In the genomic region with DNA sequence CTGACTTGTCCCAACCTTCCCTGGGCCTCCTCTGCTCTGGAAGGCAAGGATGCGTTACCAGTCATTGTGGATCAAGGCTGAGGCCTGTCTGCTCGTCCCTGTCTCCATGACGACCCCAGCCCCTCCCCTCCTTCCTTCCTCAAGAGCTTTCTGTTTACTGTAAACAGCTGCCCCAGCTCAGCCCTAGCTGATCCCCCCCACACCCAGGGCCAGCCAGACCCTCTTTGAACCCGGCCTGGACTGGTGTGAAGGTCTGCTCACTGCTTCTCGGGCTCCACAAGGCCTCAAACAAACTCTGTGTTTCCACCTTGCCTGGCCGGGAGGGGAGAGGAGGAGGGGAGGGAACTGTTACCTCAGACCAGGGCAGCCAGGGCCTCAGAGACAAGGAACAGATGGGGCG, we compare ENCODE assay signal across 17 cellular contexts. TPM values are rescaled to one million over a fixed set of nuclear protein-coding genes. Genes with fewer than 3 reads are reported as not detected.
DNase-seq lines count a peak whose midpoint lies in the region; ATAC-seq, FAIRE-seq and TF ChIP-seq lines count a peak whose summit lies in the region.
"Had no signal": no experiment of that assay in that cellular context is flagged by ENCODE, and none has a peak within 500 bp of the region (broad histone marks: within the 10 kb centered on the region; RNA-seq: fewer than 3 reads in every experiment).

No MANE protein-coding gene starts in this region.

- peak overlapping the region; percentile 14 for H3K27ac Mint-ChIP-seq in activated naive CD4-positive, alpha-beta T cell treated with anti-CD3 and anti-CD28 coated beads, Interleukin-2, amount 50 U/mL, for 24 hours
- no peak overlapping the region for H3K27ac Mint-ChIP-seq in activated naive CD4-positive, alpha-beta T cell treated with anti-CD3 and anti-CD28 coated beads, Interleukin-2, amount 10 ng/mL, durations not matched to agents 7 days and 5 days
- H3K27ac Mint-ChIP-seq: activated naive CD8-positive, alpha-beta T cell treated with anti-CD3 and anti-CD28 coated beads, Interleukin-2, amount 50 U/mL, for 24 hours had no signal

- CTCF ChIA-PET in activated naive CD4-positive, alpha-beta T cell treated with anti-CD3 and anti-CD28 coated beads, Interleukin-2, amount 10 ng/mL, durations not matched to agents 7 days and 5 days (lab: Charles Lee) = interaction anchor here (1.0 to 1.7 kb wide), 3 partner anchors 8 to 31 kb away, joined by 3 to 8 read pairs (median 4); a partner anchor contains a TSS
- CTCF ChIA-PET in HepG2 (lab: Yijun Ruan, JAX; ENCODE audit: low intra/inter-chr PET ratio, low total read pairs) = no interaction called here

- no peak for DNase-seq in activated naive CD4-positive, alpha-beta T cell treated with anti-CD3 and anti-CD28 coated beads, Interleukin-2, amount 10 ng/mL, durations not matched to agents 7 days and 5 days
- no peak for DNase-seq in HepG2 (ENCODE audit: low spot score)
- DNase-seq in vagina (ENCODE audit: extremely low spot score in 2 of 2) = no peak
- no peak for DNase-seq in H54 (ENCODE audit: insufficient read length, low spot score)
- DNase-seq in NCI-H146 (lab: John Stamatoyannopoulos, UW) = no peak
- DNase-seq: activated naive CD8-positive, alpha-beta T cell treated with anti-CD3 and anti-CD28 coated beads, Interleukin-2, amount 50 U/mL, for 24 hours; AML-193; head of caudate nucleus; left lung; MG63; stimulated activated CD4-positive, alpha-beta T cell treated with anti-CD3 and anti-CD28 coated beads, Interleukin-4, amount 100 ng/mL, for 24 hours; uterus had no signal

- no peak for TF ChIP-seq EP300 in HepG2 (IDR thresholded peaks at IDR 0.05; ENCODE audit: low read depth in 2 of 2, low read length in 2 of 2)
- no peak for TF ChIP-seq EP300 in HepG2 (CRISPR knock-in tag; IDR thresholded peaks at IDR 0.05; ENCODE audit: borderline replicate concordance)

- no peak overlapping the region for H3K27ac ChIP-seq in OCI-LY3 (ENCODE audit: low read length)
- no peak overlapping the region for H3K27ac ChIP-seq in HepG2 (ENCODE audit: extremely low read length, insufficient read depth, low read length)
- peak overlapping the region; percentile 2 for H3K27ac ChIP-seq in vagina
- H3K27ac ChIP-seq: uterus had no signal

- no peak overlapping the region for H3K4me3 Mint-ChIP-seq in activated naive CD4-positive, alpha-beta T cell treated with anti-CD3 and anti-CD28 coated beads, Interleukin-2, amount 50 U/mL, for 24 hours
- no peak overlapping the region for H3K4me3 Mint-ChIP-seq in activated naive CD4-positive, alpha-beta T cell treated with anti-CD3 and anti-CD28 coated beads, Interleukin-2, amount 10 ng/mL, durations not matched to agents 7 days and 5 days
- H3K4me3 Mint-ChIP-seq: activated naive CD8-positive, alpha-beta T cell treated with anti-CD3 and anti-CD28 coated beads, Interleukin-2, amount 50 U/mL, for 24 hours had no signal

- POLR2A ChIA-PET in HepG2 (lab: Yijun Ruan, JAX) = interaction anchor here (1.0 to 1.4 kb wide), 2 partner anchors 17 to 18 kb away, joined by 4 read pairs; a partner anchor contains a TSS

- in situ Hi-C loops in HepG2 (cut with HindIII; ENCODE audit: extremely low pct_ligation_motif_present, low pct_unique_long_range_greater_than_20kb) = no loop called here

- H3K79me2 ChIP-seq in OCI-LY3 (ENCODE audit: low read length) (no peaks in the 10 kb centered on the region), HepG2 (ENCODE audit: insufficient read depth, low read length) (no peaks in the 10 kb centered on the region)

- 2% methylated on average over 6 of the region's 7 CpGs for WGBS in HepG2 (ENCODE audit: low lambda C conversion rate)

- peaks cover 37% of the 10 kb centered on the region for H3K4me1 ChIP-seq in OCI-LY3 (ENCODE audit: low read length)
- peaks cover 75% of the 10 kb centered on the region for H3K4me1 ChIP-seq in HepG2 (ENCODE audit: insufficient read depth, low read length)
- peaks cover 26% of the 10 kb centered on the region for H3K4me1 ChIP-seq in vagina
- H3K4me1 ChIP-seq: uterus had no signal

- no peaks in the 10 kb centered on the region for H3K36me3 Mint-ChIP-seq in activated naive CD4-positive, alpha-beta T cell treated with anti-CD3 and anti-CD28 coated beads, Interleukin-2, amount 50 U/mL, for 24 hours
- no peaks in the 10 kb centered on the region for H3K36me3 Mint-ChIP-seq in activated naive CD4-positive, alpha-beta T cell treated with anti-CD3 and anti-CD28 coated beads, Interleukin-2, amount 10 ng/mL, durations not matched to agents 7 days and 5 days
- H3K36me3 Mint-ChIP-seq: naive thymus-derived CD8-positive, alpha-beta T cell had no signal

- no peaks in the 10 kb centered on the region for H3K27me3 ChIP-seq in OCI-LY3 (ENCODE audit: low read depth, low read length)
- peaks cover 0 to 4% of the 10 kb centered on the region in 2 experiments; a peak in 2 of 5 replicates for H3K27me3 ChIP-seq in HepG2 (ENCODE audit: control insufficient read depth in 1 of 2, insufficient read depth in 2 of 2, low read length in 2 of 2)
- no peaks in the 10 kb centered on the region for H3K27me3 ChIP-seq in vagina
- H3K27me3 ChIP-seq: left lung, MG63, uterus had no signal

- TF ChIP-seq POLR2A in HepG2 (IDR thresholded peaks at IDR 0.05; ENCODE audit: insufficient read depth in 1 of 2, low read depth in 2 of 2, low read length in 2 of 2) = no peak
- TF ChIP-seq POLR2A in vagina (IDR thresholded peaks at IDR 0.05) = no peak
- no peak for TF ChIP-seq POLR2A in H54 (IDR thresholded peaks at IDR 0.05; ENCODE audit: low read depth, low read length)

- no peaks in the 10 kb centered on the region for H3K9me3 ChIP-seq in OCI-LY3 (ENCODE audit: insufficient read depth, low read length)
- H3K9me3 ChIP-seq in HepG2 (ENCODE audit: low read length) = no peaks in the 10 kb centered on the region
- H3K9me3 ChIP-seq in vagina = no peaks in the 10 kb centered on the region
- H3K9me3 ChIP-seq: left lung, MG63, uterus had no signal

- H2AFZ ChIP-seq in OCI-LY3 (ENCODE audit: low read depth, low read length) = peak overlapping the region; percentile 5; the same call in 1 of the 2 replicates
- H2AFZ ChIP-seq in HepG2 (ENCODE audit: low read length) = no peak overlapping the region

- intact Hi-C loops in HepG2 (cut with micrococcal nuclease; ENCODE audit: unreplicated experiment) (loop anchor here (2.0 kb wide), 1 partner anchor 18 kb away; a partner anchor contains a TSS), vagina (cut with DNase I) (no loop called here)

- ATAC-seq in HepG2 (no peak), GM19467 (IDR thresholded peaks at IDR 0.05; ENCODE audit: unreplicated experiment) (no peak)
- ATAC-seq: activated naive CD8-positive, alpha-beta T cell treated with anti-CD3 and anti-CD28 coated beads, Interleukin-2, amount 50 U/mL, for 24 hours; left lung; naive thymus-derived CD8-positive, alpha-beta T cell; sciatic nerve had no signal

- no peak overlapping the region for H3K9ac ChIP-seq in OCI-LY3 (ENCODE audit: low read length)
- H3K9ac ChIP-seq in HepG2 (ENCODE audit: insufficient read depth, low read depth, low read length) = peak overlapping the region; percentile 24; the same call in 1 of the 2 replicates

- FAIRE-seq in HepG2 (lab: Jason Lieb, UNC) (no peak), H54 (lab: Jason Lieb, UNC) (no peak)

- H4K20me1 ChIP-seq in OCI-LY3 (ENCODE audit: insufficient read depth, low read length) (no peaks in the 10 kb centered on the region), HepG2 (ENCODE audit: insufficient read depth, low read length) (no peaks in the 10 kb centered on the region)

- no TSS peak for BruUV-seq in HepG2 (replicated peaks; lab: Mats Ljungman, UMichigan)

- H3K4me1 Mint-ChIP-seq in activated naive CD4-positive, alpha-beta T cell treated with anti-CD3 and anti-CD28 coated beads, Interleukin-2, amount 50 U/mL, for 24 hours = peaks cover 12% of the 10 kb centered on the region
- H3K4me1 Mint-ChIP-seq in activated naive CD4-positive, alpha-beta T cell treated with anti-CD3 and anti-CD28 coated beads, Interleukin-2, amount 10 ng/mL, durations not matched to agents 7 days and 5 days = peaks cover 22% of the 10 kb centered on the region

- TF ChIP-seq CTCF in OCI-LY3 (IDR thresholded peaks at IDR 0.05; ENCODE audit: low read depth, low read length) (no peak), HepG2 (CRISPR knock-in tag; IDR thresholded peaks at IDR 0.05) (no peak), vagina (IDR thresholded peaks at IDR 0.05) (no peak)

- H3K36me3 ChIP-seq in OCI-LY3 (replicated peaks; ENCODE audit: low read depth, low read length) (no peaks in the 10 kb centered on the region), HepG2 (replicated peaks in 1 of 2; ENCODE audit: control insufficient read depth in 1 of 2, insufficient read depth in 2 of 2, low read length in 2 of 2) (no peaks in the 10 kb centered on the region), vagina (no peaks in the 10 kb centered on the region)
- H3K36me3 ChIP-seq: left lung, MG63, uterus had no signal

- no peaks in the 10 kb centered on the region for H3K9me3 Mint-ChIP-seq in activated naive CD4-positive, alpha-beta T cell treated with anti-CD3 and anti-CD28 coated beads, Interleukin-2, amount 50 U/mL, for 24 hours
- H3K9me3 Mint-ChIP-seq in activated naive CD4-positive, alpha-beta T cell treated with anti-CD3 and anti-CD28 coated beads, Interleukin-2, amount 10 ng/mL, durations not matched to agents 7 days and 5 days = peaks cover 2% of the 10 kb centered on the region
- H3K9me3 Mint-ChIP-seq: activated naive CD8-positive, alpha-beta T cell treated with anti-CD3 and anti-CD28 coated beads, Interleukin-2, amount 50 U/mL, for 24 hours; naive thymus-derived CD8-positive, alpha-beta T cell had no signal

- no peak for TF ChIP-seq RAD21 in HepG2 (CRISPR knock-in tag; IDR thresholded peaks at IDR 0.05)

- H3K4me2 ChIP-seq in OCI-LY3 (ENCODE audit: low read length) (no peak overlapping the region), HepG2 (ENCODE audit: low read depth, low read length) (peak overlapping the region; percentile 84)

- H3K27me3 Mint-ChIP-seq in activated naive CD4-positive, alpha-beta T cell treated with anti-CD3 and anti-CD28 coated beads, Interleukin-2, amount 50 U/mL, for 24 hours = no peaks in the 10 kb centered on the region
- peaks cover 8% of the 10 kb centered on the region for H3K27me3 Mint-ChIP-seq in activated naive CD4-positive, alpha-beta T cell treated with anti-CD3 and anti-CD28 coated beads, Interleukin-2, amount 10 ng/mL, durations not matched to agents 7 days and 5 days
- H3K27me3 Mint-ChIP-seq: activated naive CD8-positive, alpha-beta T cell treated with anti-CD3 and anti-CD28 coated beads, Interleukin-2, amount 50 U/mL, for 24 hours; naive thymus-derived CD8-positive, alpha-beta T cell had no signal

- no peak overlapping the region for H3K4me3 ChIP-seq in OCI-LY3 (ENCODE audit: low read length)
- H3K4me3 ChIP-seq in HepG2 (replicated peaks in 1 of 3; ENCODE audit: insufficient read depth in 1 of 3, low read depth in 2 of 3, low read length in 3 of 3) = peak overlapping the region in 1 of 3 experiments; percentile 42; a peak in 1 of 6 replicates
- H3K4me3 ChIP-seq in vagina = no peak overlapping the region
- H3K4me3 ChIP-seq: left lung, MG63, uterus had no signal

RNA-seq across cellular contexts. Expression of a gene that starts 16.9 kb away (rescaled TPM):
- total RNA-seq in HepG2 (2016; rRNA removed; fragmentation: Illumina TruSeq; extraction: Trizol) (15.8 and 17.0 TPM in 2 replicates), vagina (21.4 TPM)
- total RNA-seq in HepG2 (2016; cell fraction: cytosol; rRNA removed; fragmentation: Illumina TruSeq; extraction: Trizol; ENCODE audit: low read depth) = 1.2 and 1.9 TPM in 2 replicates
- total RNA-seq in HepG2 (2016; cell fraction: insoluble cytoplasmic fraction; rRNA removed; fragmentation: Illumina TruSeq; extraction: Trizol) = 14.9 and 16.0 TPM in 2 replicates
- 3.9 and 4.3 TPM in 2 replicates for total RNA-seq in HepG2 (2016; cell fraction: membrane; rRNA removed; fragmentation: Illumina TruSeq; extraction: Trizol)
- total RNA-seq in HepG2 (2016; cell fraction: nucleus; rRNA removed; fragmentation: Illumina TruSeq; extraction: Trizol) = 9.9 and 11.2 TPM in 2 replicates
- 5.8 and 7.4 TPM in 2 replicates for polyA plus RNA-seq in HepG2 (2011; rRNA removed)
- 6.0 and 7.5 TPM in 2 replicates for polyA plus RNA-seq in HepG2 (2011; cell fraction: cytosol; rRNA removed)
- polyA plus RNA-seq in HepG2 (2011; cell fraction: nucleus; rRNA removed) = 9.2 and 9.4 TPM in 2 replicates
- polyA plus RNA-seq in HepG2 (2012) = 5.0 and 5.3 TPM in 2 replicates
- 0.57 and 0.62 TPM in 2 replicates for polyA plus RNA-seq in HepG2 (2016; cell fraction: cytosol; fragmentation: Illumina TruSeq; extraction: Trizol; ENCODE audit: low read depth)
- 9.1 and 10.3 TPM in 2 replicates for polyA plus RNA-seq in HepG2 (2016; cell fraction: insoluble cytoplasmic fraction; fragmentation: Illumina TruSeq; extraction: Trizol; ENCODE audit: low read depth)
- polyA plus RNA-seq in HepG2 (2016; cell fraction: membrane; fragmentation: Illumina TruSeq; extraction: Trizol; ENCODE audit: low read depth) = 1.1 and 1.8 TPM in 2 replicates
- polyA plus RNA-seq in HepG2 (2016; cell fraction: nucleus; fragmentation: Illumina TruSeq; extraction: Trizol; ENCODE audit: insufficient read depth, low read depth) = 13.2 and 13.9 TPM in 2 replicates
- polyA minus RNA-seq in HepG2 (2011; rRNA and poly(A)+ RNA removed; ENCODE audit: low replicate concordance) = 42.6 and 112 TPM in 2 replicates
- 11.8 and 12.4 TPM in 2 replicates for polyA minus RNA-seq in HepG2 (2011; cell fraction: cytosol; rRNA and poly(A)+ RNA removed)
- polyA minus RNA-seq in HepG2 (2011; cell fraction: nucleus; rRNA and poly(A)+ RNA removed) = 9.3 and 9.8 TPM in 2 replicates

RNA-seq across cellular contexts. Expression of a gene that starts 18.0 kb away (rescaled TPM):
- 0.13 and 0.20 TPM in 2 replicates for total RNA-seq in HepG2 (2016; rRNA removed; fragmentation: Illumina TruSeq; extraction: Trizol)
- 0.09 and 0.10 TPM in 2 replicates for total RNA-seq in HepG2 (2016; cell fraction: cytosol; rRNA removed; fragmentation: Illumina TruSeq; extraction: Trizol; ENCODE audit: low read depth)
- 0.07 and 0.19 TPM in 2 replicates for total RNA-seq in HepG2 (2016; cell fraction: insoluble cytoplasmic fraction; rRNA removed; fragmentation: Illumina TruSeq; extraction: Trizol)
- 0.03 and 0.15 TPM in 2 replicates for total RNA-seq in HepG2 (2016; cell fraction: membrane; rRNA removed; fragmentation: Illumina TruSeq; extraction: Trizol)
- total RNA-seq in HepG2 (2016; cell fraction: nucleus; rRNA removed; fragmentation: Illumina TruSeq; extraction: Trizol) = 0.19 TPM in 1 of 2 replicates, not detected in the other
- 0.25 and 0.27 TPM in 2 replicates for polyA plus RNA-seq in HepG2 (2011; rRNA removed)
- 0.13 and 0.24 TPM in 2 replicates for polyA plus RNA-seq in HepG2 (2011; cell fraction: cytosol; rRNA removed)
- polyA plus RNA-seq in HepG2 (2011; cell fraction: nucleus; rRNA removed) = 0.50 and 0.61 TPM in 2 replicates
- 0.13 and 0.43 TPM in 2 replicates for polyA plus RNA-seq in HepG2 (2012)
- polyA plus RNA-seq in HepG2 (2016; cell fraction: cytosol; fragmentation: Illumina TruSeq; extraction: Trizol; ENCODE audit: low read depth) = 0.07 TPM in 1 of 2 replicates, not detected in the other
- polyA plus RNA-seq in HepG2 (2016; cell fraction: insoluble cytoplasmic fraction; fragmentation: Illumina TruSeq; extraction: Trizol; ENCODE audit: low read depth) = 0.13 and 0.19 TPM in 2 replicates
- 0.06 and 0.08 TPM in 2 replicates for polyA plus RNA-seq in HepG2 (2016; cell fraction: membrane; fragmentation: Illumina TruSeq; extraction: Trizol; ENCODE audit: low read depth)
- polyA plus RNA-seq in HepG2 (2016; cell fraction: nucleus; fragmentation: Illumina TruSeq; extraction: Trizol; ENCODE audit: insufficient read depth, low read depth) = 0.34 and 0.39 TPM in 2 replicates
- 0.98 and 7.6 TPM in 2 replicates for polyA minus RNA-seq in HepG2 (2011; rRNA and poly(A)+ RNA removed; ENCODE audit: low replicate concordance)
- polyA minus RNA-seq in HepG2 (2011; cell fraction: cytosol; rRNA and poly(A)+ RNA removed) = 0.35 and 0.59 TPM in 2 replicates
- 0.12 and 0.26 TPM in 2 replicates for polyA minus RNA-seq in HepG2 (2011; cell fraction: nucleus; rRNA and poly(A)+ RNA removed)
- 20.9 TPM for total RNA-seq in vagina
- polyA plus RNA-seq: naive thymus-derived CD8-positive, alpha-beta T cell had no signal

RNA-seq across cellular contexts. Expression of a gene that starts 37.1 kb away (rescaled TPM):
- 0.15 and 0.18 TPM in 2 replicates for total RNA-seq in HepG2 (2016; rRNA removed; fragmentation: Illumina TruSeq; extraction: Trizol)
- total RNA-seq in HepG2 (2016; cell fraction: cytosol; rRNA removed; fragmentation: Illumina TruSeq; extraction: Trizol; ENCODE audit: low read depth) = not detected in 2 replicates
- total RNA-seq in HepG2 (2016; cell fraction: insoluble cytoplasmic fraction; rRNA removed; fragmentation: Illumina TruSeq; extraction: Trizol) = 0.15 TPM in 1 of 2 replicates, not detected in the other
- 0.09 and 0.10 TPM in 2 replicates for total RNA-seq in HepG2 (2016; cell fraction: membrane; rRNA removed; fragmentation: Illumina TruSeq; extraction: Trizol)
- not detected in 2 replicates for total RNA-seq in HepG2 (2016; cell fraction: nucleus; rRNA removed; fragmentation: Illumina TruSeq; extraction: Trizol)
- 0.07 and 0.17 TPM in 2 replicates for polyA plus RNA-seq in HepG2 (2011; rRNA removed)
- 0.08 and 0.09 TPM in 2 replicates for polyA plus RNA-seq in HepG2 (2011; cell fraction: cytosol; rRNA removed)
- polyA plus RNA-seq in HepG2 (2011; cell fraction: nucleus; rRNA removed) = not detected in 2 replicates
- polyA plus RNA-seq in HepG2 (2012) = not detected in 2 replicates
- polyA plus RNA-seq in HepG2 (2016; cell fraction: cytosol; fragmentation: Illumina TruSeq; extraction: Trizol; ENCODE audit: low read depth) = 0.07 TPM in 1 of 2 replicates, not detected in the other
- polyA plus RNA-seq in HepG2 (2016; cell fraction: insoluble cytoplasmic fraction; fragmentation: Illumina TruSeq; extraction: Trizol; ENCODE audit: low read depth) = 0.17 and 0.19 TPM in 2 replicates
- polyA plus RNA-seq in HepG2 (2016; cell fraction: membrane; fragmentation: Illumina TruSeq; extraction: Trizol; ENCODE audit: low read depth) = 0.10 TPM in 1 of 2 replicates, not detected in the other
- polyA plus RNA-seq in HepG2 (2016; cell fraction: nucleus; fragmentation: Illumina TruSeq; extraction: Trizol; ENCODE audit: insufficient read depth, low read depth) = 0.27 and 0.37 TPM in 2 replicates
- 43.4 TPM in 1 of 2 replicates, not detected in the other for polyA minus RNA-seq in HepG2 (2011; rRNA and poly(A)+ RNA removed; ENCODE audit: low replicate concordance)
- polyA minus RNA-seq in HepG2 (2011; cell fraction: cytosol; rRNA and poly(A)+ RNA removed) = 0.40 and 0.70 TPM in 2 replicates
- polyA minus RNA-seq in HepG2 (2011; cell fraction: nucleus; rRNA and poly(A)+ RNA removed) = not detected in 2 replicates
- total RNA-seq in vagina = 32.9 TPM
- total RNA-seq: naive thymus-derived CD8-positive, alpha-beta T cell had no signal
- polyA plus RNA-seq: naive thymus-derived CD8-positive, alpha-beta T cell had no signal

RNA-seq across cellular contexts. Expression of a gene that starts 42.1 kb away (rescaled TPM):
- not detected in 2 replicates for total RNA-seq in HepG2 (2016; rRNA removed; fragmentation: Illumina TruSeq; extraction: Trizol)
- total RNA-seq in HepG2 (2016; cell fraction: cytosol; rRNA removed; fragmentation: Illumina TruSeq; extraction: Trizol; ENCODE audit: low read depth) = not detected in 2 replicates
- not detected in 2 replicates for total RNA-seq in HepG2 (2016; cell fraction: insoluble cytoplasmic fraction; rRNA removed; fragmentation: Illumina TruSeq; extraction: Trizol)
- 0.15 TPM in 1 of 2 replicates, not detected in the other for total RNA-seq in HepG2 (2016; cell fraction: membrane; rRNA removed; fragmentation: Illumina TruSeq; extraction: Trizol)
- total RNA-seq in HepG2 (2016; cell fraction: nucleus; rRNA removed; fragmentation: Illumina TruSeq; extraction: Trizol) = not detected in 2 replicates
- polyA plus RNA-seq in HepG2 (2011; rRNA removed) = 0.44 and 0.46 TPM in 2 replicates
- 0.41 and 0.63 TPM in 2 replicates for polyA plus RNA-seq in HepG2 (2011; cell fraction: cytosol; rRNA removed)
- 0.21 and 0.48 TPM in 2 replicates for polyA plus RNA-seq in HepG2 (2011; cell fraction: nucleus; rRNA removed)
- 0.39 TPM in 1 of 2 replicates, not detected in the other for polyA plus RNA-seq in HepG2 (2012)
- not detected in 2 replicates for polyA plus RNA-seq in HepG2 (2016; cell fraction: cytosol; fragmentation: Illumina TruSeq; extraction: Trizol; ENCODE audit: low read depth)
- not detected in 2 replicates for polyA plus RNA-seq in HepG2 (2016; cell fraction: insoluble cytoplasmic fraction; fragmentation: Illumina TruSeq; extraction: Trizol; ENCODE audit: low read depth)
- not detected in 2 replicates for polyA plus RNA-seq in HepG2 (2016; cell fraction: membrane; fragmentation: Illumina TruSeq; extraction: Trizol; ENCODE audit: low read depth)
- polyA plus RNA-seq in HepG2 (2016; cell fraction: nucleus; fragmentation: Illumina TruSeq; extraction: Trizol; ENCODE audit: insufficient read depth, low read depth) = not detected in 2 replicates
- 0.58 and 21.7 TPM in 2 replicates for polyA minus RNA-seq in HepG2 (2011; rRNA and poly(A)+ RNA removed; ENCODE audit: low replicate concordance)
- polyA minus RNA-seq in HepG2 (2011; cell fraction: cytosol; rRNA and poly(A)+ RNA removed) = 1.1 and 2.0 TPM in 2 replicates
- polyA minus RNA-seq in HepG2 (2011; cell fraction: nucleus; rRNA and poly(A)+ RNA removed) = 0.39 and 0.62 TPM in 2 replicates
- 25.3 TPM for total RNA-seq in vagina
- polyA plus RNA-seq: naive thymus-derived CD8-positive, alpha-beta T cell had no signal

Comparison
In these comparisons a context has a peak if more than half of its experiments do, and no peak if none do; other contexts are left out.
1. RNA of a gene that starts 18.0 kb away (total RNA-seq): 20.9 TPM in vagina (single experiment); 0.03 to 0.20 TPM in HepG2; every median in the first group is over 10 times any median in the second.
2. RNA of a gene that starts 37.1 kb away (total RNA-seq): 32.9 TPM in vagina (single experiment); 0.09 to 0.18 TPM in HepG2; every median in the first group is over 10 times any median in the second.